ENCODE assay signal across 1 cellular context in the genomic region with DNA sequence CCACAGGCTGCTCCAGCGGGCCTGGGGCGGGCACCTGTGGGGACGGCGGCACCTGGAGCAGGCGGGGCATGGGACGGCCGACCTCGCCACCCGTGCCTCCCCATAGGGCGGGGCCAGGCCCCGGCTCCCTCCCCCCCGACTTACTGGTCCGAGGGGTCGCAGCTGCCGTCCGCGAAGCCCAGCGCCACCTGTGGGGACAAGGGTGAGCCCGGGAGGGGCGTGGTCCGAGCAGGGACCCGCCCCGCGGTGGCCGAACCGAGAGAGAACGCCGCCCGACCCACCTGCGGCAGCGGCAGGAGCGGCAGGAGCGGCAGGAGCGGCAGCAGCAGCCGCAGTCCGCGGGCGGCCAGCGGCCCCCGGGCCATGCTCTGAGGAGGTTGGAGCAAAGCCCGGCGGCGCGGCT.
A peak's percentile ranks its signal among the peaks of the same experiment; 100 is the strongest.
TF ChIP-seq lines count a peak whose summit lies in the region.

A gene (minus strand): TSS at position 379 of the 403 bp plus-strand sequence. CDS start 14 bp downstream, at position 365.

TF ChIP-seq in HepG2, 621 proteins besides CTCF, POLR2A, EP300 and RAD21 (continued from another document):
- TF ChIP-seq ZNF839 (CRISPR knock-in tag; IDR thresholded peaks at IDR 0.05; ENCODE audit: borderline replicate concordance) (no peak), KDM2A (CRISPR knock-in tag; IDR thresholded peaks at IDR 0.05; ENCODE audit: borderline replicate concordance, low read depth) (no peak), FOXA3 (CRISPR knock-in tag; IDR thresholded peaks at IDR 0.05) (no peak), RBM39 (IDR thresholded peaks at IDR 0.05; ENCODE audit: low read depth, low read length, poor library complexity, severe bottlenecking) (peak; percentile 37), CENPX (CRISPR knock-in tag; IDR thresholded peaks at IDR 0.05) (no peak), CBFB (CRISPR knock-in tag; IDR thresholded peaks at IDR 0.05) (no peak), MYNN (CRISPR knock-in tag; IDR thresholded peaks at IDR 0.05; ENCODE audit: low read depth) (no peak), ZNF33A (CRISPR knock-in tag; IDR thresholded peaks at IDR 0.05; ENCODE audit: borderline replicate concordance) (no peak)
- TF ChIP-seq, protein P1, sequence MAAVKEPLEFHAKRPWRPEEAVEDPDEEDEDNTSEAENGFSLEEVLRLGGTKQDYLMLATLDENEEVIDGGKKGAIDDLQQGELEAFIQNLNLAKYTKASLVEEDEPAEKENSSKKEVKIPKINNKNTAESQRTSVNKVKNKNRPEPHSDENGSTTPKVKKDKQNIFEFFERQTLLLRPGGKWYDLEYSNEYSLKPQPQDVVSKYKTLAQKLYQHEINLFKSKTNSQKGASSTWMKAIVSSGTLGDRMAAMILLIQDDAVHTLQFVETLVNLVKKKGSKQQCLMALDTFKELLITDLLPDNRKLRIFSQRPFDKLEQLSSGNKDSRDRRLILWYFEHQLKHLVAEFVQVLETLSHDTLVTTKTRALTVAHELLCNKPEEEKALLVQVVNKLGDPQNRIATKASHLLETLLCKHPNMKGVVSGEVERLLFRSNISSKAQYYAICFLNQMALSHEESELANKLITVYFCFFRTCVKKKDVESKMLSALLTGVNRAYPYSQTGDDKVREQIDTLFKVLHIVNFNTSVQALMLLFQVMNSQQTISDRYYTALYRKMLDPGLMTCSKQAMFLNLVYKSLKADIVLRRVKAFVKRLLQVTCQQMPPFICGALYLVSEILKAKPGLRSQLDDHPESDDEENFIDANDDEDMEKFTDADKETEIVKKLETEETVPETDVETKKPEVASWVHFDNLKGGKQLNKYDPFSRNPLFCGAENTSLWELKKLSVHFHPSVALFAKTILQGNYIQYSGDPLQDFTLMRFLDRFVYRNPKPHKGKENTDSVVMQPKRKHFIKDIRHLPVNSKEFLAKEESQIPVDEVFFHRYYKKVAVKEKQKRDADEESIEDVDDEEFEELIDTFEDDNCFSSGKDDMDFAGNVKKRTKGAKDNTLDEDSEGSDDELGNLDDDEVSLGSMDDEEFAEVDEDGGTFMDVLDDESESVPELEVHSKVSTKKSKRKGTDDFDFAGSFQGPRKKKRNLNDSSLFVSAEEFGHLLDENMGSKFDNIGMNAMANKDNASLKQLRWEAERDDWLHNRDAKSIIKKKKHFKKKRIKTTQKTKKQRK (IDR thresholded peaks at IDR 0.05; ENCODE audit: low read length), result no peak
- TF ChIP-seq, protein P2, sequence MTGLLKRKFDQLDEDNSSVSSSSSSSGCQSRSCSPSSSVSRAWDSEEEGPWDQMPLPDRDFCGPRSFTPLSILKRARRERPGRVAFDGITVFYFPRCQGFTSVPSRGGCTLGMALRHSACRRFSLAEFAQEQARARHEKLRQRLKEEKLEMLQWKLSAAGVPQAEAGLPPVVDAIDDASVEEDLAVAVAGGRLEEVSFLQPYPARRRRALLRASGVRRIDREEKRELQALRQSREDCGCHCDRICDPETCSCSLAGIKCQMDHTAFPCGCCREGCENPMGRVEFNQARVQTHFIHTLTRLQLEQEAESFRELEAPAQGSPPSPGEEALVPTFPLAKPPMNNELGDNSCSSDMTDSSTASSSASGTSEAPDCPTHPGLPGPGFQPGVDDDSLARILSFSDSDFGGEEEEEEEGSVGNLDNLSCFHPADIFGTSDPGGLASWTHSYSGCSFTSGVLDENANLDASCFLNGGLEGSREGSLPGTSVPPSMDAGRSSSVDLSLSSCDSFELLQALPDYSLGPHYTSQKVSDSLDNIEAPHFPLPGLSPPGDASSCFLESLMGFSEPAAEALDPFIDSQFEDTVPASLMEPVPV (CRISPR knock-in tag; IDR thresholded peaks at IDR 0.05), result no peak
